8 cellular contexts compared by ENCODE assay signal in genomic region chr15:30697315-30697685, GRCh38.
DNase-seq lines count a peak whose midpoint lies in the region; ATAC-seq lines count a peak whose summit lies in the region.
"Not testable (repeated sequence)": the region's sequence is repeated elsewhere in the genome, so short reads cannot be mapped to it uniquely, and the experiment has no call there.

No MANE protein-coding gene starts in this region.

- H3K36me3 Mint-ChIP-seq in activated T-cell treated with anti-CD3 and anti-CD28 coated beads, Interleukin-2, amount 50 U/mL, for 72 hours (ENCODE audit: insufficient read depth in 2 of 2); stimulated activated naive B cell treated with anti-CD40 and anti-IgM and Interleukin-4, amounts not matched to agents 10 μg/mL and 1 μg/mL and 100 μg/mL, for 72 hours: not testable (repeated sequence)

- ATAC-seq in GM18511 (IDR thresholded peaks at IDR 0.05; ENCODE audit: unreplicated experiment) (peak; percentile 73), GM19372 (IDR thresholded peaks at IDR 0.05; ENCODE audit: low read depth, unreplicated experiment) (peak; percentile 55), GM21576 (IDR thresholded peaks at IDR 0.05; ENCODE audit: unreplicated experiment) (peak; percentile 68), HG02885 (IDR thresholded peaks at IDR 0.05; ENCODE audit: poor library complexity, unreplicated experiment) (peak; percentile 63), HG03175 (IDR thresholded peaks at IDR 0.05; ENCODE audit: unreplicated experiment) (peak; percentile 76)
- ATAC-seq in activated T-cell treated with anti-CD3 and anti-CD28 coated beads, Interleukin-2, amount 50 U/mL, for 72 hours (replicated peaks in 1 of 2): peak; percentile 78 to 80
- ATAC-seq in stimulated activated naive B cell treated with anti-CD40 and anti-IgM and Interleukin-4, amounts not matched to agents 10 μg/mL and 1 μg/mL and 100 μg/mL, for 72 hours (replicated peaks): peak; percentile 73 to 77

- not testable (repeated sequence) for H3K4me3 Mint-ChIP-seq in activated T-cell treated with anti-CD3 and anti-CD28 coated beads, Interleukin-2, amount 50 U/mL, for 72 hours; stimulated activated naive B cell treated with anti-CD40 and anti-IgM and Interleukin-4, amounts not matched to agents 10 μg/mL and 1 μg/mL and 100 μg/mL, for 72 hours

- not testable (repeated sequence) for H3K4me3 ChIP-seq in Jurkat, Clone E6-1 (ENCODE audit: low read length)

- not testable (repeated sequence) for H3K9me3 Mint-ChIP-seq in activated T-cell treated with anti-CD3 and anti-CD28 coated beads, Interleukin-2, amount 50 U/mL, for 72 hours; stimulated activated naive B cell treated with anti-CD40 and anti-IgM and Interleukin-4, amounts not matched to agents 10 μg/mL and 1 μg/mL and 100 μg/mL, for 72 hours

- not testable (repeated sequence) for H3K27ac Mint-ChIP-seq in activated T-cell treated with anti-CD3 and anti-CD28 coated beads, Interleukin-2, amount 50 U/mL, for 72 hours; stimulated activated naive B cell treated with anti-CD40 and anti-IgM and Interleukin-4, amounts not matched to agents 10 μg/mL and 1 μg/mL and 100 μg/mL, for 72 hours

- DNase-seq in Jurkat, Clone E6-1 (ENCODE audit: low read depth, low spot score): peak; percentile 61
- DNase-seq in activated T-cell treated with anti-CD3 and anti-CD28 coated beads, Interleukin-2, amount 50 U/mL, for 72 hours; stimulated activated naive B cell treated with anti-CD40 and anti-IgM and Interleukin-4, amounts not matched to agents 10 μg/mL and 1 μg/mL and 100 μg/mL, for 72 hours: not testable (repeated sequence)

- not testable (repeated sequence) for H3K27me3 Mint-ChIP-seq in activated T-cell treated with anti-CD3 and anti-CD28 coated beads, Interleukin-2, amount 50 U/mL, for 72 hours (ENCODE audit: low read depth); stimulated activated naive B cell treated with anti-CD40 and anti-IgM and Interleukin-4, amounts not matched to agents 10 μg/mL and 1 μg/mL and 100 μg/mL, for 72 hours

- not testable (repeated sequence) for H3K4me1 Mint-ChIP-seq in activated T-cell treated with anti-CD3 and anti-CD28 coated beads, Interleukin-2, amount 50 U/mL, for 72 hours (ENCODE audit: low read depth); stimulated activated naive B cell treated with anti-CD40 and anti-IgM and Interleukin-4, amounts not matched to agents 10 μg/mL and 1 μg/mL and 100 μg/mL, for 72 hours
